9 cellular contexts compared by ENCODE assay signal in the genomic region with DNA sequence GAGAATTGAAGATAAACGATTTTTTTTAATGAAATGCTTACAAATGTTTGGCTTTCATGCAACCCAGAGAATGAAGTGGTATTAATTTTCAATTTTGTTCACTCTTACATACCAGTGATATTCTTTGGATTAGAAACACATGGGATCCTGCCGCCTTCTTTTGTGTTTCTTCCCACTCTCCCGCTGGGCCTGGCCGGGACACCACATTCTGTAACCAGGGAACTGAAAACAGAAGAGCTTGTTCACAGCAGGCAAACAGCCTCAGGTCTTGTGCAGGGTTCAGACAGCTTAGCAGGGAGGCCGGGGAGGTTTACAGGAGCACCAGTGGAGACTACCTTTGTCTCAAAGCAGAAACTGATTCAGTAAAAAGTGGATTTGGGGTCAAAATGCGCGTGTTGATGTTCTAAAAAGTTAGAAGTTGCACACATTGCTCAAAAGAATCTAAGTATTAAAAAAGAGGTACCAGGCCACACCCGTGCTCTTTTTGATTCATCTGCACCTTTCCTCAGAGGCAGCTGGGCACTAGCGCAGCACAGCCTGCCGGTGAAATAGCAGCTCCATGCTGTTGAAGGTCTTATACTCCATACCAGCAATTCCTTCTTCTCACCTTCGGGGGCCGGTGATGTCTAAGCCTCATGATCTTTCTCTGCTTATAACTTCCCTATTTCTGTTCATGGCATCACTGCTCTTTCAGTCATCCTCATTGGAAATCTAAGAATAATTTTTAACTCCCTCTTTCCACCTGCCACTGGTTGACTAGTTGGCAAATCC.
DNase-seq lines count a peak whose midpoint lies in the region; ATAC-seq and TF ChIP-seq lines count a peak whose summit lies in the region.
"Had no signal": no experiment of that assay in that cellular context is flagged by ENCODE, and none has a peak within 500 bp of the region (broad histone marks: within the 10 kb centered on the region; RNA-seq: fewer than 3 reads in every experiment).

No MANE protein-coding gene starts in this region.

- H3K4me3 ChIP-seq in fibroblast of villous mesenchyme (ENCODE audit: low read depth, low read length), result no peak overlapping the region

- DNase-seq in HFFc6, result no peak
- peak; percentile 9 for DNase-seq in SW480 (ENCODE audit: low spot score)
- peak; percentile 36 for DNase-seq in fibroblast of villous mesenchyme (ENCODE audit: low read depth)
- DNase-seq in smooth muscle cell of the brain vasculature (ENCODE audit: low read depth, low spot score), result peak; percentile 95
- no peak for DNase-seq in HPDE6-E6E7 (ENCODE audit: extremely low spot score)
- DNase-seq in stimulated activated CD4-positive, alpha-beta T cell treated with anti-CD3 and anti-CD28 coated beads, Interleukin-4, amount 100 ng/mL, for 1 hour, result no peak
- no peak for DNase-seq in activated effector memory CD4-positive, alpha-beta T cell treated with Interleukin-2 at 50 U/mL for 16 hours
- DNase-seq: activated effector memory CD4-positive, alpha-beta T cell treated with anti-CD3 and anti-CD28 coated beads, Interleukin-2, amount 50 U/mL, for 16 hours had no signal

- peaks cover 57% of the 10 kb centered on the region for H3K4me1 Mint-ChIP-seq in HFFc6 (ENCODE audit: low read depth)

- H3K27me3 Mint-ChIP-seq in HFFc6 (ENCODE audit: insufficient read depth), result peaks cover 1% of the 10 kb centered on the region; the same call in 1 of the 2 replicates

- peak overlapping the region; percentile 85 for H3K27ac Mint-ChIP-seq in HFFc6

- no peaks in the 10 kb centered on the region for H3K9me3 Mint-ChIP-seq in HFFc6

- H3K36me3 Mint-ChIP-seq in HFFc6 (ENCODE audit: low read depth), result peaks cover 93% of the 10 kb centered on the region

- peak; percentile 52; the same call in 1 of the 2 replicates for TF ChIP-seq CTCF in HFFc6 (IDR thresholded peaks at IDR 0.05)
- peak; percentile 8 for TF ChIP-seq CTCF in fibroblast of villous mesenchyme (IDR thresholded peaks at IDR 0.05; ENCODE audit: insufficient read depth, low read depth, low read length)

- H3K4me3 Mint-ChIP-seq in HFFc6, result no peak overlapping the region

- no peak for ATAC-seq in GM18907 (IDR thresholded peaks at IDR 0.05; ENCODE audit: unreplicated experiment)

Comparison
In these comparisons a context has a peak if more than half of its experiments do, and no peak if none do; other contexts are left out.
1. DNase-seq: peak in SW480 (single experiment), fibroblast of villous mesenchyme (single experiment) and smooth muscle cell of the brain vasculature (single experiment); none in HFFc6 (single experiment), HPDE6-E6E7 (single experiment), stimulated activated CD4-positive, alpha-beta T cell treated with anti-CD3 and anti-CD28 coated beads, Interleukin-4, amount 100 ng/mL, for 1 hour (single experiment) and activated effector memory CD4-positive, alpha-beta T cell treated with Interleukin-2 at 50 U/mL for 16 hours (single experiment).